8 cellular contexts compared by ENCODE assay signal in the genomic region with DNA sequence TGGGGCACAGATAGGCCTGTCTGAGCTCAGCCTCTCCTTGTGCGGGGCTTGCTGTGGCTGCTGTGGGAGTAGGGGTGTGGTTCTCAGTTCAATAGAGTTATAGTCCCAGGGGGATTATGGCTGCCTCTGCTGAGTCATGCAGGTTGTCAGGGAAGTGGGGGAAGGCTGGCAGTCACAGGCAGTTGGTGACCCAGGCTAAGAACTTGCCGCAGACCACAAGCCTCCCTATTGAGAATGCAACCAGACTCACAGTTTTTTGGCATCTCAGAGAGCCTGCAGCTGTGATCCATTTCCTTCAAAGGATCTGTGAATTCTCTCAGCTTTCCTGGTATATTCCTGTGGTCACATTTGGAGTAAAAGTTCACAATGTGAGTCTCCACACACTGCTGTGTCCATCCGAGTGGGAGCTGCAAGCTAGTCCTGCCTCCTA.
A peak's percentile ranks its signal among the peaks of the same experiment; 100 is the strongest.
DNase-seq lines count a peak whose midpoint lies in the region; ATAC-seq, FAIRE-seq and TF ChIP-seq lines count a peak whose summit lies in the region.

No MANE protein-coding gene starts in this region.

- H3K36me3 ChIP-seq in HUES6 (ENCODE audit: control insufficient read depth, insufficient read depth, low read length) (no peaks in the 10 kb centered on the region), small intestine (ENCODE audit: control insufficient read depth in 2 of 2, insufficient read depth in 2 of 2, low read length in 2 of 2) (no peaks in the 10 kb centered on the region)

- H3K27ac ChIP-seq in HUES6 (ENCODE audit: low read depth, low read length) (peak overlapping the region; percentile 28; the same call in 1 of the 2 replicates), small intestine (ENCODE audit: low read depth in 1 of 2, low read length in 1 of 2) (peak overlapping the region in 1 of 2 donors; percentile 64)

- H3K27me3 Mint-ChIP-seq in activated naive CD8-positive, alpha-beta T cell treated with anti-CD3 and anti-CD28 coated beads, Interleukin-2, amount 10 ng/mL, durations not matched to agents 7 days and 5 days, result peaks cover 12% of the 10 kb centered on the region

- peak; percentile 84 for DNase-seq in EL
- DNase-seq in activated naive CD8-positive, alpha-beta T cell treated with anti-CD3 and anti-CD28 coated beads, Interleukin-2, amount 10 ng/mL, durations not matched to agents 7 days and 5 days, result peak; percentile 24
- peak; percentile 35 for DNase-seq in small intestine
- DNase-seq in stimulated activated naive CD4-positive, alpha-beta T cell treated with Interleukin-2 at 50 U/mL for 16 hours (lab: John Stamatoyannopoulos, UW), result no peak
- no peak for DNase-seq in omental fat pad (ENCODE audit: low spot score)
- no peak for DNase-seq in NCI-H524 treated with DMSO at 0.1 percent for 48 hours (lab: John Stamatoyannopoulos, UW)

- H3K27me3 ChIP-seq in HUES6 (ENCODE audit: control insufficient read depth, insufficient read depth, low read length) (no peaks in the 10 kb centered on the region), small intestine (ENCODE audit: control insufficient read depth in 2 of 2, insufficient read depth in 2 of 2, low read length in 2 of 2) (no peaks in the 10 kb centered on the region)

- H3K4me1 ChIP-seq in HUES6 (ENCODE audit: control insufficient read depth, insufficient read depth, low read length) (peaks cover 9% of the 10 kb centered on the region; the same call in 1 of the 2 replicates), small intestine (ENCODE audit: control insufficient read depth in 2 of 2, insufficient read depth in 1 of 2, low read depth in 1 of 2, low read length in 1 of 2) (no peaks in the 10 kb centered on the region)

- no peak overlapping the region for H3K4me3 ChIP-seq in HUES6 (ENCODE audit: low read depth, low read length)
- no peak overlapping the region for H3K4me3 ChIP-seq in small intestine (ENCODE audit: low read depth in 1 of 2, low read length in 2 of 2)

- H3K9ac ChIP-seq in HUES6 (ENCODE audit: low read length), result peak overlapping the region; percentile 13

- no peak for FAIRE-seq in small intestine (lab: Jason Lieb, UNC)

- H3K4me3 Mint-ChIP-seq in activated naive CD8-positive, alpha-beta T cell treated with anti-CD3 and anti-CD28 coated beads, Interleukin-2, amount 10 ng/mL, durations not matched to agents 7 days and 5 days, result no peak overlapping the region

- POLR2A ChIA-PET in activated naive CD8-positive, alpha-beta T cell treated with anti-CD3 and anti-CD28 coated beads, Interleukin-2, amount 10 ng/mL, durations not matched to agents 7 days and 5 days (lab: Charles Lee), result no interaction called here

- 0 out of 2 replicates have a peak, but pooled peaks cover 3% of the 10 kb centered on the region for H3K9me3 ChIP-seq in HUES6 (ENCODE audit: control insufficient read depth, insufficient read depth, low read depth, low read length)
- no peaks in the 10 kb centered on the region for H3K9me3 ChIP-seq in small intestine (ENCODE audit: control insufficient read depth, low read depth)

- ATAC-seq in GM21447 (IDR thresholded peaks at IDR 0.05; ENCODE audit: unreplicated experiment), result peak; percentile 97
- no peak for ATAC-seq in activated naive CD8-positive, alpha-beta T cell treated with anti-CD3 and anti-CD28 coated beads, Interleukin-2, amount 10 ng/mL, durations not matched to agents 7 days and 5 days (ENCODE audit: low read depth)
- ATAC-seq in omental fat pad (ENCODE audit: low FRiP score), result no peak

- no peaks in the 10 kb centered on the region for H3K9me3 Mint-ChIP-seq in activated naive CD8-positive, alpha-beta T cell treated with anti-CD3 and anti-CD28 coated beads, Interleukin-2, amount 10 ng/mL, durations not matched to agents 7 days and 5 days

- peaks cover 10% of the 10 kb centered on the region for H3K4me1 Mint-ChIP-seq in activated naive CD8-positive, alpha-beta T cell treated with anti-CD3 and anti-CD28 coated beads, Interleukin-2, amount 10 ng/mL, durations not matched to agents 7 days and 5 days

- H3K36me3 Mint-ChIP-seq in activated naive CD8-positive, alpha-beta T cell treated with anti-CD3 and anti-CD28 coated beads, Interleukin-2, amount 10 ng/mL, durations not matched to agents 7 days and 5 days, result no peaks in the 10 kb centered on the region

- WGBS in small intestine, 3 donors, result 19 to 34% (median 30%) methylated on average over 2 to 3 of the region's 3 CpGs

- H3K27ac Mint-ChIP-seq in activated naive CD8-positive, alpha-beta T cell treated with anti-CD3 and anti-CD28 coated beads, Interleukin-2, amount 10 ng/mL, durations not matched to agents 7 days and 5 days, result no peak overlapping the region

- no peak for TF ChIP-seq CTCF in omental fat pad (IDR thresholded peaks at IDR 0.05)

Comparison
In these comparisons a context has a peak if more than half of its experiments do, and no peak if none do; other contexts are left out.
1. DNase-seq: peak in EL (single experiment), activated naive CD8-positive, alpha-beta T cell treated with anti-CD3 and anti-CD28 coated beads, Interleukin-2, amount 10 ng/mL, durations not matched to agents 7 days and 5 days (single experiment) and small intestine (single experiment); none in stimulated activated naive CD4-positive, alpha-beta T cell treated with Interleukin-2 at 50 U/mL for 16 hours (single experiment), omental fat pad (single experiment) and NCI-H524 treated with DMSO at 0.1 percent for 48 hours (single experiment).